ENCODE assay signal across 7 cellular contexts in the genomic region with DNA sequence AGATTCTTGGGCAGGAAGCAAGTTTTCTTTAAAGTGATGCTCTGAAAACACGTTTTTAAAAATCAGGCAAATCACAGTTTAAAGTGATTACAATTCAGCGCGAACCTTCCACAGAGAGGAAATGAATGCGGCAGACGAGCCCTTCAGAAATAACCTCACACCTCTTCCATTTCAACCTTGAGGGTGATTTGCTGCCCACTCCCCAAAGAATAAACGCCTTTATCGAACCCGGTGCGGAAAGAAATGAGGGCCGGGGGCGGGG. TPM values are rescaled to one million over a fixed set of nuclear protein-coding genes. Genes with fewer than 3 reads are reported as not detected.
DNase-seq lines count a peak whose midpoint lies in the region; ATAC-seq and TF ChIP-seq lines count a peak whose summit lies in the region.

No MANE protein-coding gene starts in this region.

- H3K4ac ChIP-seq in H9 (ENCODE audit: low read depth, low read length), result no peak overlapping the region

- peaks cover 2% of the 10 kb centered on the region; the same call in 1 of the 2 replicates for H3K27me3 ChIP-seq in H9 (ENCODE audit: insufficient read depth, low read length)

- H2AFZ ChIP-seq in H9 (ENCODE audit: low read length), result no peak overlapping the region

- no peak overlapping the region for H2BK15ac ChIP-seq in H9 (ENCODE audit: low read depth, low read length)

- H2AK5ac ChIP-seq in H9 (ENCODE audit: insufficient read length, low read length), result no peak overlapping the region

- no peak for ATAC-seq in HG02763 (IDR thresholded peaks at IDR 0.05; ENCODE audit: unreplicated experiment)

- H3K4me1 Mint-ChIP-seq in H9 (peaks cover 31 to 37% of the 10 kb centered on the region in 2 experiments), glutamatergic neuron (ENCODE audit: low read depth, unreplicated experiment) (peaks cover 21% of the 10 kb centered on the region)
- H3K4me1 Mint-ChIP-seq in T-helper 2 cell treated with Interferon-gamma antibody and Interleukin-4, amounts not matched to agents 5 μg/mL and 100 μg/mL, for 36 hours (ENCODE audit: low read depth), result peaks cover 33% of the 10 kb centered on the region

- no peak for TF ChIP-seq CTCF in H9 (conservative IDR thresholded peaks at IDR 0.05)
- no peak for TF ChIP-seq CTCF in glutamatergic neuron (IDR thresholded peaks at IDR 0.05; ENCODE audit: partially characterized antibody, unreplicated experiment)

- H4K91ac ChIP-seq in H9 (ENCODE audit: insufficient read length, low read depth, low read length), result no peak overlapping the region

- H3K36me3 Mint-ChIP-seq in H9 (ENCODE audit: insufficient read depth in 1 of 3, low read depth in 3 of 3) (no peaks in the 10 kb centered on the region), glutamatergic neuron (ENCODE audit: unreplicated experiment) (no peaks in the 10 kb centered on the region)
- H3K36me3 Mint-ChIP-seq in T-helper 2 cell treated with Interferon-gamma antibody and Interleukin-4, amounts not matched to agents 5 μg/mL and 100 μg/mL, for 36 hours (ENCODE audit: low read depth), result no peaks in the 10 kb centered on the region

- no peak overlapping the region for H2BK5ac ChIP-seq in H9 (ENCODE audit: insufficient read length, low read length)

- H2BK120ac ChIP-seq in H9 (ENCODE audit: low read depth, low read length, poor library complexity, severe bottlenecking), result no peak overlapping the region

- H3K9me3 Mint-ChIP-seq in H9, result no peaks in the 10 kb centered on the region; a peak in 1 of 5 replicates
- no peaks in the 10 kb centered on the region for H3K9me3 Mint-ChIP-seq in T-helper 2 cell treated with Interferon-gamma antibody and Interleukin-4, amounts not matched to agents 5 μg/mL and 100 μg/mL, for 36 hours
- H3K9me3 Mint-ChIP-seq in glutamatergic neuron (ENCODE audit: unreplicated experiment), result peaks cover 41% of the 10 kb centered on the region

- no peaks in the 10 kb centered on the region for H3K79me2 ChIP-seq in H9 (ENCODE audit: insufficient read depth, low read length)

- H3K23me2 ChIP-seq in H9 (ENCODE audit: insufficient read length, low read depth, low read length, poor library complexity, severe bottlenecking), result peaks cover 43% of the 10 kb centered on the region

- H3K27ac Mint-ChIP-seq in H9 (peak overlapping the region; percentile 55 to 91 (median 91); a peak in 4 of 7 replicates), glutamatergic neuron (ENCODE audit: unreplicated experiment) (peak overlapping the region; percentile 76)
- no peak overlapping the region for H3K27ac Mint-ChIP-seq in T-helper 2 cell treated with Interferon-gamma antibody and Interleukin-4, amounts not matched to agents 5 μg/mL and 100 μg/mL, for 36 hours

- DNase-seq in H9, result no peak
- no peak for DNase-seq in T-helper 2 cell treated with Interferon-gamma antibody and Interleukin-4, amounts not matched to agents 5 μg/mL and 100 μg/mL, for 36 hours (ENCODE audit: low spot score)
- no peak for DNase-seq in glutamatergic neuron
- DNase-seq in stimulated activated CD8-positive, alpha-beta memory T cell treated with anti-CD3 and anti-CD28 coated beads, Interleukin-4, amount 100 ng/mL, for 48 hours, result peak; percentile 29
- DNase-seq in NCI-H146 (lab: John Stamatoyannopoulos, UW), result no peak
- DNase-seq in HCEC 1CT, result no peak

- H2BK20ac ChIP-seq in H9 (ENCODE audit: low read depth, low read length, poor library complexity, severe bottlenecking), result no peak overlapping the region

- H3K4me3 Mint-ChIP-seq in H9, result peak overlapping the region; percentile 90 to 93
- peak overlapping the region; percentile 81 for H3K4me3 Mint-ChIP-seq in T-helper 2 cell treated with Interferon-gamma antibody and Interleukin-4, amounts not matched to agents 5 μg/mL and 100 μg/mL, for 36 hours
- peak overlapping the region; percentile 92 for H3K4me3 Mint-ChIP-seq in glutamatergic neuron (ENCODE audit: unreplicated experiment)

- H3K56ac ChIP-seq in H9 (ENCODE audit: insufficient read length, low read depth, low read length), result no peak overlapping the region

- no peaks in the 10 kb centered on the region for H3K79me1 ChIP-seq in H9 (ENCODE audit: insufficient read depth, low read depth, low read length, poor library complexity, severe bottlenecking)

- no peak overlapping the region for H4K5ac ChIP-seq in H9 (ENCODE audit: insufficient read length, low read depth, low read length)

- H3K27ac ChIP-seq in H9 (ENCODE audit: insufficient read length, low read depth, low read length), result no peak overlapping the region

- H3K4me2 ChIP-seq in H9 (ENCODE audit: insufficient read depth, insufficient read length, low read length), result peak overlapping the region; percentile 97

- H3K4me1 ChIP-seq in H9 (ENCODE audit: insufficient read depth, low read length), result peaks cover 2% of the 10 kb centered on the region; the same call in 1 of the 2 replicates

- H3K27me3 Mint-ChIP-seq in H9 (ENCODE audit: low read depth) (peaks cover 12% of the 10 kb centered on the region), glutamatergic neuron (ENCODE audit: unreplicated experiment) (peaks cover 32% of the 10 kb centered on the region)
- peaks cover 74% of the 10 kb centered on the region for H3K27me3 Mint-ChIP-seq in T-helper 2 cell treated with Interferon-gamma antibody and Interleukin-4, amounts not matched to agents 5 μg/mL and 100 μg/mL, for 36 hours (ENCODE audit: low read depth)

- no peak overlapping the region for H3T11ph ChIP-seq in H9 (ENCODE audit: low read length)

- H2BK12ac ChIP-seq in H9 (ENCODE audit: insufficient read length, low read depth, low read length), result no peak overlapping the region

- no peak overlapping the region for H3K14ac ChIP-seq in H9 (ENCODE audit: insufficient read depth, low read length)

- no peaks in the 10 kb centered on the region for H3K9me3 ChIP-seq in H9 (ENCODE audit: control insufficient read depth, low read depth, low read length)

- H3K18ac ChIP-seq in H9 (ENCODE audit: insufficient read length, low read depth, low read length), result no peak overlapping the region

- H3K23ac ChIP-seq in H9 (ENCODE audit: insufficient read length, low read depth, low read length), result no peak overlapping the region

- H4K20me1 ChIP-seq in H9 (ENCODE audit: control insufficient read depth, insufficient read depth, insufficient read length), result no peaks in the 10 kb centered on the region

- no peak overlapping the region for H4K8ac ChIP-seq in H9 (replicated peaks; ENCODE audit: insufficient read length, low read depth, low read length)

- peak overlapping the region; percentile 46 for H3K9ac ChIP-seq in H9 (ENCODE audit: extremely low read depth, insufficient read length, low read length)

- no CpG with 5 or more reads among the region's 11 CpGs for WGBS in H9 (ENCODE audit: extremely low coverage, insufficient read length, low lambda C conversion rate)

RNA-seq across cellular contexts. Expression of a gene that starts 2.3 kb away (rescaled TPM):
- total RNA-seq in H9 (2021), result 19.0 and 20.4 TPM in 2 replicates
- total RNA-seq in glutamatergic neuron (ENCODE audit: unreplicated experiment), result 158 TPM
